Comparison of ENCODE assay signal across 18 cellular contexts in genomic region chr12:28780960-28781359, GRCh38.
DNase-seq lines count a peak whose midpoint lies in the region; ATAC-seq, FAIRE-seq and TF ChIP-seq lines count a peak whose summit lies in the region.
"Had no signal": no experiment of that assay in that cellular context is flagged by ENCODE, and none has a peak within 500 bp of the region (broad histone marks: within the 10 kb centered on the region; RNA-seq: fewer than 3 reads in every experiment).

No MANE protein-coding gene starts in this region.

- H2BK5ac ChIP-seq in H1 (ENCODE audit: low read depth, low read length) (no peak overlapping the region), mesendoderm (ENCODE audit: low read length) (no peak overlapping the region)

- H3K14ac ChIP-seq in H1 (ENCODE audit: insufficient read length), result no peak overlapping the region

- no peak for FAIRE-seq in H1 (lab: Jason Lieb, UNC)
- FAIRE-seq: GM12892 had no signal

- H3K23ac ChIP-seq in H1 (ENCODE audit: insufficient read length) (no peak overlapping the region), mesendoderm (ENCODE audit: low read length) (no peak overlapping the region)

- H4K20me1 ChIP-seq in H1 (replicated peaks in 1 of 2; ENCODE audit: control insufficient read depth in 1 of 2, insufficient read depth in 2 of 2, low read length in 2 of 2), result no peaks in the 10 kb centered on the region

- H3K27me3 Mint-ChIP-seq in WTC11 (ENCODE audit: low read depth), result no peaks in the 10 kb centered on the region
- H3K27me3 Mint-ChIP-seq: CD4-positive, alpha-beta memory T cell; IgD-negative memory B cell had no signal

- 77% methylated on average over 5 of the region's 5 CpGs; no CpG with 5 or more reads in 1 of the 2 experiments for WGBS in H1 (ENCODE audit: extremely low coverage in 1 of 2, insufficient coverage in 1 of 2, insufficient read length in 1 of 2, insufficient replicate concordance in 2 of 2, low coverage in 1 of 2, low lambda C conversion rate in 2 of 2, missing lambda C conversion rate in 1 of 2), 2 experiments
- no CpG with 5 or more reads among the region's 5 CpGs for WGBS in mesendoderm (ENCODE audit: extremely low coverage, insufficient coverage, low lambda C conversion rate)

- H3K27me3 ChIP-seq in ACC112 (ENCODE audit: insufficient read depth, low read length) (no peaks in the 10 kb centered on the region), H1 (replicated peaks in 1 of 4; ENCODE audit: control insufficient read depth in 3 of 4, extremely low read depth in 1 of 4, insufficient read depth in 3 of 4, low read length in 3 of 4) (no peaks in the 10 kb centered on the region), mesendoderm (ENCODE audit: insufficient read depth, low read length, poor library complexity) (no peaks in the 10 kb centered on the region), upper lobe of right lung (no peaks in the 10 kb centered on the region)
- H3K27me3 ChIP-seq: BE2C had no signal

- H3K9ac ChIP-seq in H1 (replicated peaks in 1 of 4; ENCODE audit: extremely low read depth in 1 of 4, low read depth in 3 of 4, low read length in 3 of 4) (no peak overlapping the region), mesendoderm (ENCODE audit: low read length) (no peak overlapping the region)

- H3K4me2 ChIP-seq in H1 (ENCODE audit: insufficient read depth in 1 of 2, low read depth in 2 of 2, low read length in 2 of 2), result no peak overlapping the region
- H3K4me2 ChIP-seq in mesendoderm (ENCODE audit: low read length), result no peak overlapping the region

- no peak for TF ChIP-seq CTCF in H1 (IDR thresholded peaks at IDR 0.05; ENCODE audit: control extremely low read depth in 1 of 3, insufficient read depth in 1 of 3, low read depth in 1 of 3, low read length in 3 of 3)
- no peak for TF ChIP-seq CTCF in upper lobe of right lung (IDR thresholded peaks at IDR 0.05)
- no peak for TF ChIP-seq CTCF in WTC11 (IDR thresholded peaks at IDR 0.05)

- ATAC-seq in upper lobe of right lung, result no peak
- no peak for ATAC-seq in WTC11
- ATAC-seq: HCT116 had no signal

- no peak overlapping the region for H3K56ac ChIP-seq in H1 (replicated peaks; ENCODE audit: insufficient read length, low read depth, low read length)
- H3K56ac ChIP-seq in mesendoderm (ENCODE audit: low read length), result no peak overlapping the region

- no peak overlapping the region for H2BK20ac ChIP-seq in H1 (ENCODE audit: low read length)

- H4K91ac ChIP-seq in H1 (replicated peaks; ENCODE audit: insufficient read length, low read length), result no peak overlapping the region

- DNase-seq in H1 (ENCODE audit: low read depth in 1 of 2, low spot score in 2 of 2) (no peak), mesendoderm (no peak), upper lobe of right lung (no peak), WTC11 (ENCODE audit: low spot score) (no peak), mucosa of gallbladder (ENCODE audit: low spot score) (no peak), HuH-7 (ENCODE audit: low spot score) (no peak)
- DNase-seq: 8988T; BE2C; CD4-positive, alpha-beta memory T cell; COR-L47; DND-41; GDM1; KG1 had no signal

- no peaks in the 10 kb centered on the region for H3K23me2 ChIP-seq in H1 (ENCODE audit: low read depth, low read length)

- H3K4me3 ChIP-seq in ACC112 (ENCODE audit: low read depth, low read length) (no peak overlapping the region), H1 (ENCODE audit: extremely low read depth in 1 of 4, insufficient read depth in 2 of 4, low read depth in 3 of 4, low read length in 4 of 4) (no peak overlapping the region), mesendoderm (ENCODE audit: low read length) (no peak overlapping the region), upper lobe of right lung (no peak overlapping the region)

- no peak overlapping the region for H3K4ac ChIP-seq in H1 (replicated peaks; ENCODE audit: insufficient read length, low read depth, low read length)
- no peak overlapping the region for H3K4ac ChIP-seq in mesendoderm (ENCODE audit: low read depth, low read length)

- no peaks in the 10 kb centered on the region for H3K79me2 ChIP-seq in ACC112 (ENCODE audit: control insufficient read depth, insufficient read depth, low read length, unreplicated experiment)
- no peaks in the 10 kb centered on the region for H3K79me2 ChIP-seq in H1 (ENCODE audit: control insufficient read depth in 1 of 2, insufficient read depth in 2 of 2, low read length in 2 of 2)
- no peaks in the 10 kb centered on the region for H3K79me2 ChIP-seq in mesendoderm (ENCODE audit: control insufficient read depth, insufficient read depth, low read length)

- no peak overlapping the region for H3K27ac Mint-ChIP-seq in WTC11
- H3K27ac Mint-ChIP-seq: CD4-positive, alpha-beta memory T cell; IgD-negative memory B cell had no signal

- H3K27ac ChIP-seq in ACC112 (ENCODE audit: low read depth, low read length) (peak overlapping the region; percentile 15; the same call in 1 of the 2 replicates), H1 (ENCODE audit: low read depth, low read length) (no peak overlapping the region), mesendoderm (ENCODE audit: low read depth, low read length) (no peak overlapping the region), upper lobe of right lung (peak overlapping the region; percentile 37)
- H3K27ac ChIP-seq: C4-2B had no signal

- H2AK5ac ChIP-seq in H1 (ENCODE audit: low read depth, low read length) (no peak overlapping the region), mesendoderm (ENCODE audit: low read length) (no peak overlapping the region)

- CTCF ChIA-PET in H1 (lab: Charles Lee; ENCODE audit: partially characterized antibody) (interaction anchor here (0.6 to 1.2 kb wide), 2 partner anchors 11 to 542 kb away, joined by 4 to 5 read pairs; no protein-coding TSS in a partner anchor), WTC11 (lab: Charles Lee) (no interaction called here)

- H3K18ac ChIP-seq in H1 (ENCODE audit: extremely low read depth, low read length), result no peak overlapping the region
- no peak overlapping the region for H3K18ac ChIP-seq in mesendoderm (ENCODE audit: low read length)

- POLR2A ChIA-PET in H1 (lab: Charles Lee; ENCODE audit: partially characterized antibody) (no interaction called here), WTC11 (lab: Charles Lee) (interaction anchor here (0.7 kb wide), 1 partner anchor 24 kb away, joined by 3 read pairs; no protein-coding TSS in a partner anchor)

- H3K36me3 ChIP-seq in ACC112 (ENCODE audit: insufficient read depth, low read length), result no peaks in the 10 kb centered on the region
- H3K36me3 ChIP-seq in H1 (ENCODE audit: control insufficient read depth in 2 of 4, insufficient read depth in 4 of 4, low read length in 3 of 4), result no peaks in the 10 kb centered on the region
- H3K36me3 ChIP-seq in mesendoderm (ENCODE audit: control insufficient read depth, insufficient read depth, low read length), result no peaks in the 10 kb centered on the region
- H3K36me3 ChIP-seq in upper lobe of right lung, result no peaks in the 10 kb centered on the region
- H3K36me3 ChIP-seq: BE2C had no signal

- H4K5ac ChIP-seq in H1 (ENCODE audit: insufficient read length, low read depth, low read length), result no peak overlapping the region
- H4K5ac ChIP-seq in mesendoderm (ENCODE audit: low read length), result no peak overlapping the region

- H3K36me3 Mint-ChIP-seq in WTC11, result no peaks in the 10 kb centered on the region
- H3K36me3 Mint-ChIP-seq: CD4-positive, alpha-beta memory T cell had no signal

- no peak overlapping the region for H3K4me3 Mint-ChIP-seq in WTC11
- H3K4me3 Mint-ChIP-seq: CD4-positive, alpha-beta memory T cell; IgD-negative memory B cell had no signal

- TF ChIP-seq EP300 in H1 (IDR thresholded peaks at IDR 0.05; ENCODE audit: borderline replicate concordance in 1 of 2, low read depth in 2 of 2, low read length in 2 of 2), result no peak

- peaks cover 4% of the 10 kb centered on the region for H3K4me1 ChIP-seq in ACC112 (ENCODE audit: control insufficient read depth, insufficient read depth, low read length, unreplicated experiment)
- H3K4me1 ChIP-seq in H1 (replicated peaks in 1 of 4; ENCODE audit: control insufficient read depth in 3 of 4, insufficient read depth in 4 of 4, low read length in 3 of 4), result no peaks in the 10 kb centered on the region
- no peaks in the 10 kb centered on the region for H3K4me1 ChIP-seq in mesendoderm (ENCODE audit: control insufficient read depth, low read depth, low read length)
- H3K4me1 ChIP-seq in upper lobe of right lung, result no peaks in the 10 kb centered on the region
- H3K4me1 ChIP-seq: BE2C had no signal

- no peak overlapping the region for H2AFZ ChIP-seq in ACC112 (ENCODE audit: low read length, unreplicated experiment)
- H2AFZ ChIP-seq in H1 (ENCODE audit: low read length), result 0 out of 2 replicates have a peak overlapping the region, but pooled peaks have one; percentile 4

- no peak overlapping the region for H2BK120ac ChIP-seq in H1 (replicated peaks; ENCODE audit: low read depth, low read length)
- H2BK120ac ChIP-seq in mesendoderm (ENCODE audit: low read depth, low read length), result no peak overlapping the region

- no peak for TF ChIP-seq RAD21 in H1 (IDR thresholded peaks at IDR 0.05 in 1 of 2, conservative IDR thresholded peaks at IDR 0.05 in 1 of 2; ENCODE audit: low read depth in 2 of 2, low read length in 2 of 2)

- TF ChIP-seq POLR2A in H1 (IDR thresholded peaks at IDR 0.05; ENCODE audit: control extremely low read depth in 1 of 2, low read depth in 2 of 2, low read length in 2 of 2), result no peak

- H4K8ac ChIP-seq in H1 (ENCODE audit: extremely low read depth, insufficient read depth, low read length) (no peak overlapping the region), mesendoderm (ENCODE audit: low read depth, low read length) (peak overlapping the region; percentile 28)

- peaks cover 9% of the 10 kb centered on the region for H3K4me1 Mint-ChIP-seq in WTC11
- H3K4me1 Mint-ChIP-seq: IgD-negative memory B cell had no signal

- H2BK15ac ChIP-seq in H1 (ENCODE audit: low read length), result no peak overlapping the region
- H2BK15ac ChIP-seq in mesendoderm (replicated peaks; ENCODE audit: low read depth), result no peak overlapping the region

- no peak overlapping the region for H2BK12ac ChIP-seq in H1 (ENCODE audit: low read depth, low read length)

- H3K79me1 ChIP-seq in H1 (ENCODE audit: low read depth, low read length), result no peaks in the 10 kb centered on the region
- H3K79me1 ChIP-seq in mesendoderm (ENCODE audit: low read length), result no peaks in the 10 kb centered on the region

- H3K9me3 ChIP-seq in H1 (ENCODE audit: insufficient read depth in 2 of 2, low read depth in 1 of 2, low read length in 1 of 2) (no peaks in the 10 kb centered on the region), upper lobe of right lung (no peaks in the 10 kb centered on the region)
- H3K9me3 ChIP-seq: BE2C had no signal

- no peaks in the 10 kb centered on the region for H3K9me3 Mint-ChIP-seq in WTC11

- intact Hi-C loops in upper lobe of right lung (cut with DNase I), result no loop called here

TF ChIP-seq in H1, 55 proteins besides CTCF, POLR2A, EP300 and RAD21 (continues in another document):
- no peak for TF ChIP-seq KDM5A (IDR thresholded peaks at IDR 0.05; ENCODE audit: low read length)
- TF ChIP-seq SAP30 (IDR thresholded peaks at IDR 0.05; ENCODE audit: insufficient read depth, insufficient replicate concordance, low read length), result no peak
- no peak for TF ChIP-seq BCL11A (IDR thresholded peaks at IDR 0.05; ENCODE audit: low read depth in 2 of 2, low read length in 2 of 2)

TF ChIP-seq in WTC11, 78 proteins besides CTCF, POLR2A, EP300 and RAD21 (continues in another document):
- TF ChIP-seq ATF1 (CRISPR knock-in tag; IDR thresholded peaks at IDR 0.05) (no peak), NR1H2 (CRISPR knock-in tag; IDR thresholded peaks at IDR 0.05) (no peak), SOX15 (CRISPR knock-in tag; IDR thresholded peaks at IDR 0.05) (no peak), MXD4 (CRISPR knock-in tag; IDR thresholded peaks at IDR 0.05; ENCODE audit: borderline replicate concordance) (no peak)

Comparison
In these comparisons a context has a peak if more than half of its experiments do, and no peak if none do; other contexts are left out.
1. H3K27ac ChIP-seq: peak in ACC112 (single experiment) and upper lobe of right lung (single experiment); none in H1 (single experiment) and mesendoderm (single experiment).